Comparison of ENCODE assay signal across 1 cellular context in genomic region chr5:150700600-150701377, GRCh38.
TF ChIP-seq lines count a peak whose summit lies in the region.

Gene RBM22 (minus strand): TSS chr5:150701062. CDS start chr5:150700985, 77 bp downstream.

TF ChIP-seq in K562, 482 proteins besides CTCF, POLR2A, EP300 and RAD21 (continued from another document):
- TF ChIP-seq CBX1 (IDR thresholded peaks at IDR 0.05; ENCODE audit: low read depth) (no peak), TOE1 (IDR thresholded peaks at IDR 0.05; ENCODE audit: borderline replicate concordance) (0 out of 2 replicates have a peak, but pooled peaks have one; percentile 33), TOE1 (CRISPR knock-in tag; IDR thresholded peaks at IDR 0.05; ENCODE audit: borderline replicate concordance, low read depth) (no peak), MAFF (IDR thresholded peaks at IDR 0.05; ENCODE audit: low read length) (no peak), ZKSCAN8 (CRISPR knock-in tag; IDR thresholded peaks at IDR 0.05) (no peak), JUN (IDR thresholded peaks at IDR 0.05; ENCODE audit: borderline replicate concordance, low read depth, low read length) (no peak; the same call in 1 of the 2 replicates), JUN (CRISPR knock-in tag; IDR thresholded peaks at IDR 0.05; ENCODE audit: borderline replicate concordance) (no peak), COPS2 (conservative IDR thresholded peaks at IDR 0.05) (no peak), RFX1 (IDR thresholded peaks at IDR 0.05) (no peak), GABPB1 (CRISPR knock-in tag; IDR thresholded peaks at IDR 0.05) (peak; percentile 86), ZC3H8 (IDR thresholded peaks at IDR 0.05) (no peak), ZNF717 (CRISPR knock-in tag; IDR thresholded peaks at IDR 0.05) (no peak), SMARCA4 (IDR thresholded peaks at IDR 0.05) (no peak), CHD1 (IDR thresholded peaks at IDR 0.05; ENCODE audit: low read length) (peak; percentile 99), NCOR1 (IDR thresholded peaks at IDR 0.05) (no peak), LARP7 (IDR thresholded peaks at IDR 0.05) (peak; percentile 85; the same call in 1 of the 2 replicates), ZBED1 (IDR thresholded peaks at IDR 0.05) (no peak), FOXJ3 (CRISPR knock-in tag; IDR thresholded peaks at IDR 0.05) (no peak), SMARCB1 (IDR thresholded peaks at IDR 0.05; ENCODE audit: insufficient read length, low read depth) (no peak), NELFE (IDR thresholded peaks at IDR 0.05; ENCODE audit: insufficient read depth, insufficient read length) (no peak), ZBTB43 (CRISPR knock-in tag; IDR thresholded peaks at IDR 0.05) (no peak), POU5F1 (IDR thresholded peaks at IDR 0.05; ENCODE audit: borderline replicate concordance, low read depth, low read length, partially characterized antibody) (no peak), WHSC1 (IDR thresholded peaks at IDR 0.05; ENCODE audit: low read length) (no peak), ZNF133 (CRISPR knock-in tag; IDR thresholded peaks at IDR 0.05) (no peak), RUNX1 (IDR thresholded peaks at IDR 0.05; ENCODE audit: low read depth) (0 out of 2 replicates have a peak, but pooled peaks have one; percentile 13), SMARCE1 (IDR thresholded peaks at IDR 0.05) (no peak), PURB (CRISPR knock-in tag; IDR thresholded peaks at IDR 0.05; ENCODE audit: low read depth) (no peak), SRSF1 (IDR thresholded peaks at IDR 0.05; ENCODE audit: low read depth, low read length) (no peak), ZNF644 (tag; IDR thresholded peaks at IDR 0.05; ENCODE audit: low read depth) (no peak), EGR1 (conservative IDR thresholded peaks at IDR 0.05) (no peak), GATAD2A (IDR thresholded peaks at IDR 0.05) (no peak), THAP7 (CRISPR knock-in tag; IDR thresholded peaks at IDR 0.05) (peak; percentile 96), XRCC3 (IDR thresholded peaks at IDR 0.05) (no peak), PHTF2 (CRISPR knock-in tag; IDR thresholded peaks at IDR 0.05) (no peak), CBX2 (IDR thresholded peaks at IDR 0.05; ENCODE audit: insufficient read depth, low read length, poor library complexity, severe bottlenecking) (no peak), CEBPG (CRISPR knock-in tag; IDR thresholded peaks at IDR 0.05) (no peak), CEBPG (tag; conservative IDR thresholded peaks at IDR 0.05 in 1 of 2, IDR thresholded peaks at IDR 0.05 in 1 of 2) (no peak), HMGN3 (IDR thresholded peaks at IDR 0.05; ENCODE audit: borderline replicate concordance, extremely low read depth, insufficient read length, low read depth, low read length) (peak; percentile 44), ESRRB (CRISPR knock-in tag; IDR thresholded peaks at IDR 0.05; ENCODE audit: borderline replicate concordance) (no peak), NR4A1 (CRISPR knock-in tag; IDR thresholded peaks at IDR 0.05) (0 out of 2 replicates have a peak, but pooled peaks have one; percentile 78), NR4A1 (tag; IDR thresholded peaks at IDR 0.05) (no peak), SUPT5H (IDR thresholded peaks at IDR 0.05) (peak; percentile 88), ELF2 (CRISPR knock-in tag; IDR thresholded peaks at IDR 0.05) (peak; percentile 36), TCF15 (CRISPR knock-in tag; IDR thresholded peaks at IDR 0.05) (no peak), KAT7 (CRISPR knock-in tag; IDR thresholded peaks at IDR 0.05; ENCODE audit: borderline replicate concordance) (peak; percentile 53; the same call in 1 of the 2 replicates), ZNF639 (CRISPR knock-in tag; conservative IDR thresholded peaks at IDR 0.05 in 1 of 2, IDR thresholded peaks at IDR 0.05 in 1 of 2) (peak in 1 of 2 experiments; percentile 86; a peak in 2 of 4 replicates), ZNF764 (CRISPR knock-in tag; IDR thresholded peaks at IDR 0.05; ENCODE audit: low read depth) (no peak), GATAD2B (IDR thresholded peaks at IDR 0.05; ENCODE audit: borderline replicate concordance) (no peak), ZNF561 (CRISPR knock-in tag; conservative IDR thresholded peaks at IDR 0.05) (no peak), KDM4B (IDR thresholded peaks at IDR 0.05; ENCODE audit: borderline replicate concordance in 2 of 2, low read depth in 1 of 2) (peak in 1 of 2 experiments; percentile 50; a peak in 1 of 4 replicates), CREBBP (IDR thresholded peaks at IDR 0.05; ENCODE audit: low read depth, low read length) (no peak), ZNF584 (CRISPR knock-in tag; IDR thresholded peaks at IDR 0.05; ENCODE audit: low read depth) (no peak; the same call in 1 of the 2 replicates), RBBP5 (IDR thresholded peaks at IDR 0.05; ENCODE audit: borderline replicate concordance, insufficient read depth, low read length, poor library complexity, severe bottlenecking) (peak; percentile 97), ZNF384 (IDR thresholded peaks at IDR 0.05; ENCODE audit: low read depth, low read length) (no peak), MEIS2 (IDR thresholded peaks at IDR 0.05; ENCODE audit: partially characterized antibody) (peak; percentile 22), ZNF217 (CRISPR knock-in tag; IDR thresholded peaks at IDR 0.05) (no peak), MYBL2 (IDR thresholded peaks at IDR 0.05; ENCODE audit: low read depth) (no peak), MYBL2 (CRISPR knock-in tag; IDR thresholded peaks at IDR 0.05; ENCODE audit: borderline replicate concordance) (no peak)
- TF ChIP-seq, protein P1, sequence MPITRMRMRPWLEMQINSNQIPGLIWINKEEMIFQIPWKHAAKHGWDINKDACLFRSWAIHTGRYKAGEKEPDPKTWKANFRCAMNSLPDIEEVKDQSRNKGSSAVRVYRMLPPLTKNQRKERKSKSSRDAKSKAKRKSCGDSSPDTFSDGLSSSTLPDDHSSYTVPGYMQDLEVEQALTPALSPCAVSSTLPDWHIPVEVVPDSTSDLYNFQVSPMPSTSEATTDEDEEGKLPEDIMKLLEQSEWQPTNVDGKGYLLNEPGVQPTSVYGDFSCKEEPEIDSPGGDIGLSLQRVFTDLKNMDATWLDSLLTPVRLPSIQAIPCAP (CRISPR knock-in tag; IDR thresholded peaks at IDR 0.05; ENCODE audit: borderline replicate concordance), result no peak
- TF ChIP-seq, protein P2, sequence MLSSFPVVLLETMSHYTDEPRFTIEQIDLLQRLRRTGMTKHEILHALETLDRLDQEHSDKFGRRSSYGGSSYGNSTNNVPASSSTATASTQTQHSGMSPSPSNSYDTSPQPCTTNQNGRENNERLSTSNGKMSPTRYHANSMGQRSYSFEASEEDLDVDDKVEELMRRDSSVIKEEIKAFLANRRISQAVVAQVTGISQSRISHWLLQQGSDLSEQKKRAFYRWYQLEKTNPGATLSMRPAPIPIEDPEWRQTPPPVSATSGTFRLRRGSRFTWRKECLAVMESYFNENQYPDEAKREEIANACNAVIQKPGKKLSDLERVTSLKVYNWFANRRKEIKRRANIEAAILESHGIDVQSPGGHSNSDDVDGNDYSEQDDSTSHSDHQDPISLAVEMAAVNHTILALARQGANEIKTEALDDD (IDR thresholded peaks at IDR 0.05), result no peak
- TF ChIP-seq, protein P3, sequence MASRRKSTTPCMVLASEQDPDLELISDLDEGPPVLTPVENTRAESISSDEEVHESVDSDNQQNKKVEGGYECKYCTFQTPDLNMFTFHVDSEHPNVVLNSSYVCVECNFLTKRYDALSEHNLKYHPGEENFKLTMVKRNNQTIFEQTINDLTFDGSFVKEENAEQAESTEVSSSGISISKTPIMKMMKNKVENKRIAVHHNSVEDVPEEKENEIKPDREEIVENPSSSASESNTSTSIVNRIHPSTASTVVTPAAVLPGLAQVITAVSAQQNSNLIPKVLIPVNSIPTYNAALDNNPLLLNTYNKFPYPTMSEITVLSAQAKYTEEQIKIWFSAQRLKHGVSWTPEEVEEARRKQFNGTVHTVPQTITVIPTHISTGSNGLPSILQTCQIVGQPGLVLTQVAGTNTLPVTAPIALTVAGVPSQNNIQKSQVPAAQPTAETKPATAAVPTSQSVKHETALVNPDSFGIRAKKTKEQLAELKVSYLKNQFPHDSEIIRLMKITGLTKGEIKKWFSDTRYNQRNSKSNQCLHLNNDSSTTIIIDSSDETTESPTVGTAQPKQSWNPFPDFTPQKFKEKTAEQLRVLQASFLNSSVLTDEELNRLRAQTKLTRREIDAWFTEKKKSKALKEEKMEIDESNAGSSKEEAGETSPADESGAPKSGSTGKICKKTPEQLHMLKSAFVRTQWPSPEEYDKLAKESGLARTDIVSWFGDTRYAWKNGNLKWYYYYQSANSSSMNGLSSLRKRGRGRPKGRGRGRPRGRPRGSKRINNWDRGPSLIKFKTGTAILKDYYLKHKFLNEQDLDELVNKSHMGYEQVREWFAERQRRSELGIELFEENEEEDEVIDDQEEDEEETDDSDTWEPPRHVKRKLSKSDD (conservative IDR thresholded peaks at IDR 0.05; ENCODE audit: low read length), result 0 out of 2 replicates have a peak, but pooled peaks have one; percentile 44
